Comparison of ENCODE assay signal across 8 cellular contexts in the genomic region with DNA sequence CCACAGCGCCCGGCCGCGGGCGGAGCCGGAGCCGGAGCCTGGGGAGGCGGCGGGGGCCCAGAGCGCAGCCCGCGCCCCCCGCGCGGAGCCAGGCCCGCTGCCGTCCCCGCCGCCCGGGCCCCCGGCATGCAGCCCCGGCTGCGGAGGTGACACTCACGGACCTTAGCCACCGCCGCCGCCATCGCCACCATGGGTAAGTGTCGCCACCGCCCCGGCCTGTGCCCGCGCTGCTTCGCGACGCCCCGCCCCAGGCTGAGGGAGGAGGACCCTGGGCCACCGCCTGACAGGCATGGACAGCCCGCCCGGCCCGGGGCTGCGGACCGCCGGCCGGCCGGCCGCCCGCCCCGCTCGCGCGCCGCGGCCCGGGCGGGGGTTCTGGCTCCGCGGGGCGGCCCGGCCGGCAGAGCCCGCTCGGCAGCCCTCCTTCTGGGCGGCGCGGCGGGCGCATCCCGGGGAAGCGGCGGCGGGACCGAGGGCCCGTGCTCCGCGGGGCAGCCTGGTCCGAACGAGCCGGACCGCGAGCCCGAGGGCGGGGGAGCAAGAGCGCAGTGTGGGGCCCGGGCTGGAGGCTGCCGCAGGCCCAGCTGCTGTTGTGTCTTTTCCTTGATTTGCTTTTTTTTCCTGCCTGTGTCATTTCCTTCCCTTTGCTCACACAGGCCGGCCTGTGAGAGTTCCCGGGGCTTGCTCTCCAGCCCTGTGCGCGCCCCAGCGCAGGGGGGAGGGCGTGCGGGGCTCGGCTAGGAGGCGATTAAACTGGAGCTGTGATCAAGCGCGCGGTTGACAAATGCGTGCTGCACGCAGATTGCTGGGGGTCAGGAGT. TPM values are rescaled to one million over a fixed set of nuclear protein-coding genes. Genes with fewer than 3 reads are reported as not detected.
DNase-seq lines count a peak whose midpoint lies in the region; ATAC-seq, FAIRE-seq and TF ChIP-seq lines count a peak whose summit lies in the region.

No MANE protein-coding gene starts in this region.

- ATAC-seq in GM21447 (IDR thresholded peaks at IDR 0.05; ENCODE audit: unreplicated experiment) (peak; percentile 25), SK-N-SH treated with all-trans-retinoic acid at 6 μM for 48 hours (peak; percentile 11), Right ventricle myocardium superior (ENCODE audit: poor library complexity) (peak; percentile 13)
- ATAC-seq in activated naive CD8-positive, alpha-beta T cell treated with anti-CD3 and anti-CD28 coated beads, Interleukin-2, amount 10 ng/mL, durations not matched to agents 7 days and 5 days (ENCODE audit: low read depth) = peak; percentile 13

- no peaks in the 10 kb centered on the region for H3K36me3 ChIP-seq in HUES64 (ENCODE audit: insufficient read depth, low read length)

- no peaks in the 10 kb centered on the region for H3K9me3 ChIP-seq in HUES64 (ENCODE audit: insufficient read depth, low read depth, low read length)

- peaks cover 31% of the 10 kb centered on the region for H3K4me1 Mint-ChIP-seq in activated naive CD8-positive, alpha-beta T cell treated with anti-CD3 and anti-CD28 coated beads, Interleukin-2, amount 10 ng/mL, durations not matched to agents 7 days and 5 days
- peaks cover 40% of the 10 kb centered on the region for H3K4me1 Mint-ChIP-seq in osteocyte (ENCODE audit: unreplicated experiment)

- H3K4me1 ChIP-seq in HUES64 (ENCODE audit: insufficient read depth, low read length) = peaks cover 11% of the 10 kb centered on the region

- DNase-seq in D341Med (ENCODE audit: low spot score) = peak; percentile 88
- peak; percentile 61 for DNase-seq in activated naive CD8-positive, alpha-beta T cell treated with anti-CD3 and anti-CD28 coated beads, Interleukin-2, amount 10 ng/mL, durations not matched to agents 7 days and 5 days
- DNase-seq in Right ventricle myocardium superior = peak; percentile 86
- peak; percentile 89 for DNase-seq in osteocyte (ENCODE audit: extremely low spot score, unreplicated experiment)
- DNase-seq in urothelium cell line (ENCODE audit: low spot score) = peak; percentile 81

- no peaks in the 10 kb centered on the region for H3K27me3 ChIP-seq in HUES64 (ENCODE audit: insufficient read depth, low read length)

- H3K36me3 Mint-ChIP-seq in activated naive CD8-positive, alpha-beta T cell treated with anti-CD3 and anti-CD28 coated beads, Interleukin-2, amount 10 ng/mL, durations not matched to agents 7 days and 5 days = no peaks in the 10 kb centered on the region
- no peaks in the 10 kb centered on the region for H3K36me3 Mint-ChIP-seq in osteocyte (ENCODE audit: unreplicated experiment)

- peak overlapping the region; percentile 88 for H3K4me3 ChIP-seq in HUES64 (ENCODE audit: low read length)

- no peak for TF ChIP-seq CTCF in osteocyte (IDR thresholded peaks at IDR 0.05)

- WGBS in HUES64 = under 1% methylated on average over 100 of the region's 100 CpGs

- no peaks in the 10 kb centered on the region for H3K9me3 Mint-ChIP-seq in activated naive CD8-positive, alpha-beta T cell treated with anti-CD3 and anti-CD28 coated beads, Interleukin-2, amount 10 ng/mL, durations not matched to agents 7 days and 5 days
- H3K9me3 Mint-ChIP-seq in osteocyte (ENCODE audit: unreplicated experiment) = no peaks in the 10 kb centered on the region

- peak overlapping the region; percentile 67; the same call in 1 of the 2 replicates for H3K27ac ChIP-seq in HUES64 (ENCODE audit: low read depth, low read length)

- POLR2A ChIA-PET in activated naive CD8-positive, alpha-beta T cell treated with anti-CD3 and anti-CD28 coated beads, Interleukin-2, amount 10 ng/mL, durations not matched to agents 7 days and 5 days (lab: Charles Lee) = interaction anchor here (0.6 to 2.6 kb wide), 19 partner anchors 11 to 523 kb away, joined by 3 to 20 read pairs (median 5); partner anchors contain the start of genes CCDC47, CYB561, DCAF7 and DDX42

- H3K27me3 Mint-ChIP-seq in activated naive CD8-positive, alpha-beta T cell treated with anti-CD3 and anti-CD28 coated beads, Interleukin-2, amount 10 ng/mL, durations not matched to agents 7 days and 5 days = peaks cover 5% of the 10 kb centered on the region
- H3K27me3 Mint-ChIP-seq in osteocyte (ENCODE audit: unreplicated experiment) = peaks cover under 1% of the 10 kb centered on the region

- no peak for FAIRE-seq in urothelium cell line (lab: Jason Lieb, UNC)

- intact Hi-C loops in Right ventricle myocardium superior (cut with DNase I) = no loop called here

- H3K27ac Mint-ChIP-seq in activated naive CD8-positive, alpha-beta T cell treated with anti-CD3 and anti-CD28 coated beads, Interleukin-2, amount 10 ng/mL, durations not matched to agents 7 days and 5 days = peak overlapping the region; percentile 97
- H3K27ac Mint-ChIP-seq in osteocyte (ENCODE audit: unreplicated experiment) = peak overlapping the region; percentile 90

- H3K9ac ChIP-seq in HUES64 (ENCODE audit: low read depth, low read length) = peak overlapping the region; percentile 57

- H3K4me3 Mint-ChIP-seq in activated naive CD8-positive, alpha-beta T cell treated with anti-CD3 and anti-CD28 coated beads, Interleukin-2, amount 10 ng/mL, durations not matched to agents 7 days and 5 days = peak overlapping the region; percentile 99
- peak overlapping the region; percentile 99 for H3K4me3 Mint-ChIP-seq in osteocyte (ENCODE audit: unreplicated experiment)

TF ChIP-seq in SK-N-SH treated with all-trans-retinoic acid at 6 μM for 48 hours, 23 proteins besides CTCF, POLR2A, EP300 and RAD21 (continues in another document):
- TF ChIP-seq BACH2 (CRISPR knock-in tag; IDR thresholded peaks at IDR 0.05; ENCODE audit: borderline replicate concordance) (no peak), PPARA (CRISPR knock-in tag; IDR thresholded peaks at IDR 0.05; ENCODE audit: borderline replicate concordance) (no peak), TOX (CRISPR knock-in tag; IDR thresholded peaks at IDR 0.05; ENCODE audit: borderline replicate concordance) (no peak), CSDC2 (CRISPR knock-in tag; IDR thresholded peaks at IDR 0.05) (no peak), ZFP3 (CRISPR knock-in tag; IDR thresholded peaks at IDR 0.05) (no peak), OSR1 (CRISPR knock-in tag; IDR thresholded peaks at IDR 0.05) (no peak), ZFP30 (CRISPR knock-in tag; IDR thresholded peaks at IDR 0.05) (no peak), ARNTL (CRISPR knock-in tag; IDR thresholded peaks at IDR 0.05; ENCODE audit: borderline replicate concordance, low read depth) (no peak), ESRRG (CRISPR knock-in tag; IDR thresholded peaks at IDR 0.05) (no peak), RARB (CRISPR knock-in tag; IDR thresholded peaks at IDR 0.05) (no peak), GLIS3 (CRISPR knock-in tag; IDR thresholded peaks at IDR 0.05) (no peak)
- TF ChIP-seq, protein P1, sequence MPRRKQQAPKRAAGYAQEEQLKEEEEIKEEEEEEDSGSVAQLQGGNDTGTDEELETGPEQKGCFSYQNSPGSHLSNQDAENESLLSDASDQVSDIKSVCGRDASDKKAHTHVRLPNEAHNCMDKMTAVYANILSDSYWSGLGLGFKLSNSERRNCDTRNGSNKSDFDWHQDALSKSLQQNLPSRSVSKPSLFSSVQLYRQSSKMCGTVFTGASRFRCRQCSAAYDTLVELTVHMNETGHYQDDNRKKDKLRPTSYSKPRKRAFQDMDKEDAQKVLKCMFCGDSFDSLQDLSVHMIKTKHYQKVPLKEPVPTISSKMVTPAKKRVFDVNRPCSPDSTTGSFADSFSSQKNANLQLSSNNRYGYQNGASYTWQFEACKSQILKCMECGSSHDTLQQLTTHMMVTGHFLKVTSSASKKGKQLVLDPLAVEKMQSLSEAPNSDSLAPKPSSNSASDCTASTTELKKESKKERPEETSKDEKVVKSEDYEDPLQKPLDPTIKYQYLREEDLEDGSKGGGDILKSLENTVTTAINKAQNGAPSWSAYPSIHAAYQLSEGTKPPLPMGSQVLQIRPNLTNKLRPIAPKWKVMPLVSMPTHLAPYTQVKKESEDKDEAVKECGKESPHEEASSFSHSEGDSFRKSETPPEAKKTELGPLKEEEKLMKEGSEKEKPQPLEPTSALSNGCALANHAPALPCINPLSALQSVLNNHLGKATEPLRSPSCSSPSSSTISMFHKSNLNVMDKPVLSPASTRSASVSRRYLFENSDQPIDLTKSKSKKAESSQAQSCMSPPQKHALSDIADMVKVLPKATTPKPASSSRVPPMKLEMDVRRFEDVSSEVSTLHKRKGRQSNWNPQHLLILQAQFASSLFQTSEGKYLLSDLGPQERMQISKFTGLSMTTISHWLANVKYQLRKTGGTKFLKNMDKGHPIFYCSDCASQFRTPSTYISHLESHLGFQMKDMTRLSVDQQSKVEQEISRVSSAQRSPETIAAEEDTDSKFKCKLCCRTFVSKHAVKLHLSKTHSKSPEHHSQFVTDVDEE (CRISPR knock-in tag; IDR thresholded peaks at IDR 0.05) = no peak
- TF ChIP-seq, protein P2, sequence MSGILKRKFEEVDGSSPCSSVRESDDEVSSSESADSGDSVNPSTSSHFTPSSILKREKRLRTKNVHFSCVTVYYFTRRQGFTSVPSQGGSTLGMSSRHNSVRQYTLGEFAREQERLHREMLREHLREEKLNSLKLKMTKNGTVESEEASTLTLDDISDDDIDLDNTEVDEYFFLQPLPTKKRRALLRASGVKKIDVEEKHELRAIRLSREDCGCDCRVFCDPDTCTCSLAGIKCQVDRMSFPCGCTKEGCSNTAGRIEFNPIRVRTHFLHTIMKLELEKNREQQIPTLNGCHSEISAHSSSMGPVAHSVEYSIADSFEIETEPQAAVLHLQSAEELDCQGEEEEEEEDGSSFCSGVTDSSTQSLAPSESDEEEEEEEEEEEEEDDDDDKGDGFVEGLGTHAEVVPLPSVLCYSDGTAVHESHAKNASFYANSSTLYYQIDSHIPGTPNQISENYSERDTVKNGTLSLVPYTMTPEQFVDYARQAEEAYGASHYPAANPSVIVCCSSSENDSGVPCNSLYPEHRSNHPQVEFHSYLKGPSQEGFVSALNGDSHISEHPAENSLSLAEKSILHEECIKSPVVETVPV (CRISPR knock-in tag; IDR thresholded peaks at IDR 0.05) = no peak

RNA-seq across cellular contexts. Expression of gene MAP3K3, which starts 0.6 kb away (rescaled TPM):
- polyA plus RNA-seq in HUES64 (2013, experiment 1 of 2) = 15.4 TPM
- 16.2 TPM for polyA plus RNA-seq in HUES64 (2013, experiment 2 of 2)
- total RNA-seq in activated naive CD8-positive, alpha-beta T cell treated with anti-CD3 and anti-CD28 coated beads, Interleukin-2, amount 10 ng/mL, durations not matched to agents 7 days and 5 days = 10 to 100 TPM; 49.0 to 51.2 TPM
- total RNA-seq in Right ventricle myocardium superior = 31.3 TPM
- 41.0 and 41.7 TPM in 2 replicates for total RNA-seq in osteocyte

RNA-seq across cellular contexts. Expression of gene TACO1, which starts 22.1 kb away (rescaled TPM):
- polyA plus RNA-seq in HUES64 (2013, experiment 1 of 2) = 21.4 TPM
- polyA plus RNA-seq in HUES64 (2013, experiment 2 of 2) = 20.5 TPM
- total RNA-seq in activated naive CD8-positive, alpha-beta T cell treated with anti-CD3 and anti-CD28 coated beads, Interleukin-2, amount 10 ng/mL, durations not matched to agents 7 days and 5 days = 10 to 100 TPM; 19.3 to 24.8 TPM
- total RNA-seq in Right ventricle myocardium superior (43.1 TPM), osteocyte (20.9 and 23.8 TPM in 2 replicates)

Comparison
In these comparisons a context has a peak if more than half of its experiments do, and no peak if none do; other contexts are left out.
1. Peak in every context shown above with its lines: DNase-seq, ATAC-seq, H3K4me3 ChIP-seq and H3K27ac ChIP-seq.